In the genomic region with DNA sequence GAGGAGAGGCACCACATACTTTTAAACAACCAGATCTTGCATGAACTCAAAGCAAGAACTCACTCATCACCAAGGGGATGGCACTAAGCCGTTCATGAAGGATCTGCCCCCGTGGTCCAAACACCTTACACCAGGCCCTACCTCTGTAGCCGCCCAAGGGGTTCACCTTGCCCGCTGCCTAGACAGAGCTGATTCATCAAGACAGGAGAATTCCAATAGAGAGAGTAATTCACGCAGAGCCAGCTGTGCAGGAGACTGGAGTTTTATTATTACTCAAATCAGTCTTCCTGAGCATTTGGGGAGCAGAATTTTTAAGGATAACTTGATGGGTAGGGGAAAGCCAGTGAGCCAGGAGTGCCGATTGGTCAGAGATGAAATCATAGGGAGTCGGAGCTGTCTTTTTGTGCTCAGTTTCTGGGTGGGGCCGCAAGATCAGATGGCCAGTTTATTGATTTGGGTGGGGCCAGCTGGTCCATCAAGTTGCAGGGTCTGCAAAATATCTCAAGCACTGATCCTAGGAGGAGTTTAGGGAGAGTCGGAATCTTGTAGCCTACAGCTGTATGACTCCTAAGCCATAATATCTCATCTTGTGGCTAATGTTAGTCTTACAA, we compare ENCODE assay signal across 24 cellular contexts.
DNase-seq lines count a peak whose midpoint lies in the region; ATAC-seq and TF ChIP-seq lines count a peak whose summit lies in the region.
"Had no signal": no experiment of that assay in that cellular context is flagged by ENCODE, and none has a peak within 500 bp of the region (broad histone marks: within the 10 kb centered on the region; RNA-seq: fewer than 3 reads in every experiment).

No MANE protein-coding gene starts in this region.

- H3K9me3 Mint-ChIP-seq in WTC11: peaks cover 4% of the 10 kb centered on the region; the same call in 1 of the 2 replicates
- H3K9me3 Mint-ChIP-seq: activated CD4-positive, alpha-beta T cell treated with anti-CD3 and anti-CD28 coated beads, Interleukin-2, amount 10 ng/mL, durations not matched to agents 7 days and 5 days; activated naive CD4-positive, alpha-beta T cell treated with anti-CD3 and anti-CD28 coated beads, Interleukin-2, amount 10 ng/mL, durations not matched to agents 7 days and 5 days; neural crest cell; stimulated activated naive CD8-positive, alpha-beta T cell treated with anti-CD3 and anti-CD28 coated beads, Interleukin-15, Interleukin-2, amounts not matched to agents 100 ng/mL and 50 ng/mL, for 24 hours had no signal

- CTCF ChIA-PET in HEK293 (lab: Yijun Ruan, JAX): no interaction called here
- CTCF ChIA-PET in WTC11 (lab: Charles Lee): no interaction called here

- H3K4me3 Mint-ChIP-seq in WTC11: peak overlapping the region; percentile 12; the same call in 1 of the 2 replicates
- H3K4me3 Mint-ChIP-seq: activated CD4-positive, alpha-beta T cell treated with anti-CD3 and anti-CD28 coated beads, Interleukin-2, amount 10 ng/mL, durations not matched to agents 7 days and 5 days; activated naive CD4-positive, alpha-beta T cell treated with anti-CD3 and anti-CD28 coated beads, Interleukin-2, amount 10 ng/mL, durations not matched to agents 7 days and 5 days; CD4-positive, alpha-beta T cell; central memory CD8-positive, alpha-beta T cell; neural crest cell; stimulated activated naive CD8-positive, alpha-beta T cell treated with anti-CD3 and anti-CD28 coated beads, Interleukin-15, Interleukin-2, amounts not matched to agents 100 ng/mL and 50 ng/mL, for 24 hours; T-helper 17 cell had no signal

- TF ChIP-seq CTCF in HEK293 (tag by site-specific recombination; IDR thresholded peaks at IDR 0.05) (no peak), WTC11 (IDR thresholded peaks at IDR 0.05) (no peak), foreskin keratinocyte (conservative IDR thresholded peaks at IDR 0.05) (no peak), spleen (IDR thresholded peaks at IDR 0.05 in 8 of 11, conservative IDR thresholded peaks at IDR 0.05 in 3 of 11) (no peak), WERI-Rb-1 (IDR thresholded peaks at IDR 0.05; ENCODE audit: low read depth, low read length) (no peak)

- POLR2A ChIA-PET in HEK293 (lab: Yijun Ruan, JAX): no interaction called here
- POLR2A ChIA-PET in WTC11 (lab: Charles Lee): no interaction called here

- H3K9me3 ChIP-seq in HEK293 (ENCODE audit: control insufficient read depth, insufficient read depth, low read depth, low read length) (no peaks in the 10 kb centered on the region), spleen (peaks cover 0 to 10% (median 0%) of the 10 kb centered on the region in 8 donors), WERI-Rb-1 (ENCODE audit: severe bottlenecking) (no peaks in the 10 kb centered on the region)
- H3K9me3 ChIP-seq: lower lobe of right lung, tibial nerve had no signal

- TF ChIP-seq POLR2A in spleen (IDR thresholded peaks at IDR 0.05): no peak

- H3K27me3 ChIP-seq in foreskin keratinocyte: no peaks in the 10 kb centered on the region
- no peaks in the 10 kb centered on the region for H3K27me3 ChIP-seq in spleen (replicated peaks in 1 of 7)
- H3K27me3 ChIP-seq in WERI-Rb-1 (ENCODE audit: insufficient read depth, low read depth, severe bottlenecking): no peaks in the 10 kb centered on the region
- H3K27me3 ChIP-seq: tibial nerve had no signal

- no peaks in the 10 kb centered on the region for H3K27me3 Mint-ChIP-seq in WTC11 (ENCODE audit: low read depth)
- H3K27me3 Mint-ChIP-seq: activated CD4-positive, alpha-beta T cell treated with anti-CD3 and anti-CD28 coated beads, Interleukin-2, amount 10 ng/mL, durations not matched to agents 7 days and 5 days; activated naive CD4-positive, alpha-beta T cell treated with anti-CD3 and anti-CD28 coated beads, Interleukin-2, amount 10 ng/mL, durations not matched to agents 7 days and 5 days; CD4-positive, alpha-beta T cell; central memory CD8-positive, alpha-beta T cell; stimulated activated naive CD8-positive, alpha-beta T cell treated with anti-CD3 and anti-CD28 coated beads, Interleukin-15, Interleukin-2, amounts not matched to agents 100 ng/mL and 50 ng/mL, for 24 hours; T-helper 17 cell had no signal

- ATAC-seq in WTC11 (peak; percentile 67), foreskin keratinocyte (peak; percentile 70)
- ATAC-seq: lower lobe of right lung, sciatic nerve, T-helper 17 cell had no signal

- intact Hi-C loops in spleen (cut with DNase I; ENCODE audit: low total_unique reads): no loop called here

- H3K36me3 Mint-ChIP-seq in WTC11: no peaks in the 10 kb centered on the region
- H3K36me3 Mint-ChIP-seq: activated naive CD4-positive, alpha-beta T cell treated with anti-CD3 and anti-CD28 coated beads, Interleukin-2, amount 10 ng/mL, durations not matched to agents 7 days and 5 days had no signal

- WGBS in spleen, 5 donors: 85 to 96% (median 89%) methylated on average over 9 of the region's 9 CpGs

- H3K27ac Mint-ChIP-seq in WTC11: peak overlapping the region; percentile 6; the same call in 1 of the 2 replicates
- H3K27ac Mint-ChIP-seq: activated CD4-positive, alpha-beta T cell treated with anti-CD3 and anti-CD28 coated beads, Interleukin-2, amount 10 ng/mL, durations not matched to agents 7 days and 5 days; activated naive CD4-positive, alpha-beta T cell treated with anti-CD3 and anti-CD28 coated beads, Interleukin-2, amount 10 ng/mL, durations not matched to agents 7 days and 5 days; CD4-positive, alpha-beta T cell; stimulated activated naive CD8-positive, alpha-beta T cell treated with anti-CD3 and anti-CD28 coated beads, Interleukin-15, Interleukin-2, amounts not matched to agents 100 ng/mL and 50 ng/mL, for 24 hours; T-helper 17 cell had no signal

- H3K4me1 ChIP-seq in HEK293 (ENCODE audit: control insufficient read depth, insufficient read depth, low read length): peaks cover 3% of the 10 kb centered on the region; the same call in 1 of the 2 replicates
- H3K4me1 ChIP-seq in foreskin keratinocyte: no peaks in the 10 kb centered on the region
- H3K4me1 ChIP-seq in spleen: peaks cover 0 to 7% (median 0%) of the 10 kb centered on the region in 6 donors
- H3K4me1 ChIP-seq: tibial nerve had no signal

- peaks cover 30% of the 10 kb centered on the region for H3K4me1 Mint-ChIP-seq in WTC11
- H3K4me1 Mint-ChIP-seq: activated CD4-positive, alpha-beta T cell treated with anti-CD3 and anti-CD28 coated beads, Interleukin-2, amount 10 ng/mL, durations not matched to agents 7 days and 5 days; activated naive CD4-positive, alpha-beta T cell treated with anti-CD3 and anti-CD28 coated beads, Interleukin-2, amount 10 ng/mL, durations not matched to agents 7 days and 5 days; central memory CD8-positive, alpha-beta T cell; T-helper 17 cell had no signal

- H3K36me3 ChIP-seq in HEK293 (ENCODE audit: control insufficient read depth in 2 of 2, insufficient read depth in 1 of 2, low read length in 2 of 2) (no peaks in the 10 kb centered on the region), spleen (no peaks in the 10 kb centered on the region), WERI-Rb-1 (no peaks in the 10 kb centered on the region)
- H3K36me3 ChIP-seq: lower lobe of right lung, tibial nerve had no signal

- DNase-seq in WTC11 (ENCODE audit: low spot score): no peak
- DNase-seq in foreskin keratinocyte: peak; percentile 22 to 55
- DNase-seq in spleen: peak; percentile 51
- no peak for DNase-seq in activated T-cell treated with anti-CD3 and anti-CD28 coated beads, Interleukin-2, amount 50 U/mL, for 48 hours
- no peak for DNase-seq in T-helper 2 cell
- DNase-seq in WERI-Rb-1: no peak
- DNase-seq: activated CD4-positive, alpha-beta T cell treated with anti-CD3 and anti-CD28 coated beads, Interleukin-2, amount 10 ng/mL, durations not matched to agents 7 days and 5 days; activated naive CD4-positive, alpha-beta T cell treated with anti-CD3 and anti-CD28 coated beads, Interleukin-2, amount 10 ng/mL, durations not matched to agents 7 days and 5 days; CD4-positive, alpha-beta T cell; dorsolateral prefrontal cortex; KBM-7; lower lobe of right lung; NCI-H1436 treated with DMSO at 0.1 percent for 48 hours; NCI-H2171 treated with DMSO at 0.1 percent for 48 hours; NCI-H524 treated with DMSO at 0.1 percent for 48 hours; stimulated activated CD4-positive, alpha-beta T cell treated with anti-CD3 and anti-CD28 coated beads, Interleukin-15, amount 100 ng/mL, for 24 hours; T-helper 17 cell had no signal

- H3K4me3 ChIP-seq in HEK293 (ENCODE audit: low read depth, low read length): no peak overlapping the region
- no peak overlapping the region for H3K4me3 ChIP-seq in spleen
- H3K4me3 ChIP-seq in WERI-Rb-1 (ENCODE audit: low read depth, low read length): no peak overlapping the region
- H3K4me3 ChIP-seq: dorsolateral prefrontal cortex, lower lobe of right lung, SK-N-MC, tibial nerve had no signal

- no peak overlapping the region for H3K27ac ChIP-seq in HEK293 (ENCODE audit: extremely low read depth, low read depth, low read length)
- no peak overlapping the region for H3K27ac ChIP-seq in foreskin keratinocyte
- H3K27ac ChIP-seq in spleen: peak overlapping the region in 3 of 8 donors; percentile 5 to 55 (median 6)
- H3K27ac ChIP-seq in WERI-Rb-1: no peak overlapping the region
- H3K27ac ChIP-seq: dorsolateral prefrontal cortex, lower lobe of right lung, SK-N-MC, tibial nerve had no signal

TF ChIP-seq in HEK293, 187 proteins besides CTCF, POLR2A, EP300 and RAD21:
- TF ChIP-seq KLF1 (tag by site-specific recombination; IDR thresholded peaks at IDR 0.05) (peak; percentile 73; the same call in 1 of the 2 replicates), ZNF19 (tag by site-specific recombination; IDR thresholded peaks at IDR 0.05; ENCODE audit: low read depth) (no peak), ZBTB17 (tag by site-specific recombination; IDR thresholded peaks at IDR 0.05) (0 out of 2 replicates have a peak, but pooled peaks have one; percentile 29)
TF ChIP-seq in HEK293: peak in this region for 2.

TF ChIP-seq in WTC11, 78 proteins besides CTCF, POLR2A, EP300 and RAD21 (continues in another document):
- TF ChIP-seq, protein P1, sequence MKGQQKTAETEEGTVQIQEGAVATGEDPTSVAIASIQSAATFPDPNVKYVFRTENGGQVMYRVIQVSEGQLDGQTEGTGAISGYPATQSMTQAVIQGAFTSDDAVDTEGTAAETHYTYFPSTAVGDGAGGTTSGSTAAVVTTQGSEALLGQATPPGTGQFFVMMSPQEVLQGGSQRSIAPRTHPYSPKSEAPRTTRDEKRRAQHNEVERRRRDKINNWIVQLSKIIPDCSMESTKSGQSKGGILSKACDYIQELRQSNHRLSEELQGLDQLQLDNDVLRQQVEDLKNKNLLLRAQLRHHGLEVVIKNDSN (CRISPR knock-in tag; IDR thresholded peaks at IDR 0.05): no peak

Comparison
In these comparisons a context has a peak if more than half of its experiments do, and no peak if none do; other contexts are left out.
1. DNase-seq: peak in foreskin keratinocyte (2 of 2) and spleen (single experiment); none in WTC11 (single experiment), activated T-cell treated with anti-CD3 and anti-CD28 coated beads, Interleukin-2, amount 50 U/mL, for 48 hours (0 of 2), T-helper 2 cell (0 of 5) and WERI-Rb-1 (single experiment).